1 cellular context compared by ENCODE assay signal in the genomic region with DNA sequence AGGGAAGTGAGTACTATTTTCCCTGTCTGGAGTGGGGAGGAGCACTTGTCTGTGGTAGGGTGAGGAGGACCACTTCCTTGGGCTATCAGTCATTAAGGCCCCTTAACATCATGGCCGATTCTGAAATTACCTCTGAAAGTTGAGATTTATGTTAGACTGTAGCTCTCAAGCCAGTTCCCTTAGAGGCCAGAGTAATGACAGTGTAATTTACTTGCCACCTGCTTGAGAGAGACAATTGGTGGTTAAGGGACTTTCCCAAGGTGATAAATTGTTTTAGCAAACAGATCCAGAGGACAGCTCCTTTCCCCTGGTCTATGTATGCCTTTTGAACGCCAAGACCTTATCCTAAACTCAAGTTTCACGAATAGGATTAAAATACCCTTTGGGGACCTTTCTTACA.
TF ChIP-seq lines count a peak whose summit lies in the region.

No MANE protein-coding gene starts in this region.

TF ChIP-seq in GM23338, 12 proteins besides CTCF, POLR2A, EP300 and RAD21 (continued from another document):
- TF ChIP-seq, protein P1, sequence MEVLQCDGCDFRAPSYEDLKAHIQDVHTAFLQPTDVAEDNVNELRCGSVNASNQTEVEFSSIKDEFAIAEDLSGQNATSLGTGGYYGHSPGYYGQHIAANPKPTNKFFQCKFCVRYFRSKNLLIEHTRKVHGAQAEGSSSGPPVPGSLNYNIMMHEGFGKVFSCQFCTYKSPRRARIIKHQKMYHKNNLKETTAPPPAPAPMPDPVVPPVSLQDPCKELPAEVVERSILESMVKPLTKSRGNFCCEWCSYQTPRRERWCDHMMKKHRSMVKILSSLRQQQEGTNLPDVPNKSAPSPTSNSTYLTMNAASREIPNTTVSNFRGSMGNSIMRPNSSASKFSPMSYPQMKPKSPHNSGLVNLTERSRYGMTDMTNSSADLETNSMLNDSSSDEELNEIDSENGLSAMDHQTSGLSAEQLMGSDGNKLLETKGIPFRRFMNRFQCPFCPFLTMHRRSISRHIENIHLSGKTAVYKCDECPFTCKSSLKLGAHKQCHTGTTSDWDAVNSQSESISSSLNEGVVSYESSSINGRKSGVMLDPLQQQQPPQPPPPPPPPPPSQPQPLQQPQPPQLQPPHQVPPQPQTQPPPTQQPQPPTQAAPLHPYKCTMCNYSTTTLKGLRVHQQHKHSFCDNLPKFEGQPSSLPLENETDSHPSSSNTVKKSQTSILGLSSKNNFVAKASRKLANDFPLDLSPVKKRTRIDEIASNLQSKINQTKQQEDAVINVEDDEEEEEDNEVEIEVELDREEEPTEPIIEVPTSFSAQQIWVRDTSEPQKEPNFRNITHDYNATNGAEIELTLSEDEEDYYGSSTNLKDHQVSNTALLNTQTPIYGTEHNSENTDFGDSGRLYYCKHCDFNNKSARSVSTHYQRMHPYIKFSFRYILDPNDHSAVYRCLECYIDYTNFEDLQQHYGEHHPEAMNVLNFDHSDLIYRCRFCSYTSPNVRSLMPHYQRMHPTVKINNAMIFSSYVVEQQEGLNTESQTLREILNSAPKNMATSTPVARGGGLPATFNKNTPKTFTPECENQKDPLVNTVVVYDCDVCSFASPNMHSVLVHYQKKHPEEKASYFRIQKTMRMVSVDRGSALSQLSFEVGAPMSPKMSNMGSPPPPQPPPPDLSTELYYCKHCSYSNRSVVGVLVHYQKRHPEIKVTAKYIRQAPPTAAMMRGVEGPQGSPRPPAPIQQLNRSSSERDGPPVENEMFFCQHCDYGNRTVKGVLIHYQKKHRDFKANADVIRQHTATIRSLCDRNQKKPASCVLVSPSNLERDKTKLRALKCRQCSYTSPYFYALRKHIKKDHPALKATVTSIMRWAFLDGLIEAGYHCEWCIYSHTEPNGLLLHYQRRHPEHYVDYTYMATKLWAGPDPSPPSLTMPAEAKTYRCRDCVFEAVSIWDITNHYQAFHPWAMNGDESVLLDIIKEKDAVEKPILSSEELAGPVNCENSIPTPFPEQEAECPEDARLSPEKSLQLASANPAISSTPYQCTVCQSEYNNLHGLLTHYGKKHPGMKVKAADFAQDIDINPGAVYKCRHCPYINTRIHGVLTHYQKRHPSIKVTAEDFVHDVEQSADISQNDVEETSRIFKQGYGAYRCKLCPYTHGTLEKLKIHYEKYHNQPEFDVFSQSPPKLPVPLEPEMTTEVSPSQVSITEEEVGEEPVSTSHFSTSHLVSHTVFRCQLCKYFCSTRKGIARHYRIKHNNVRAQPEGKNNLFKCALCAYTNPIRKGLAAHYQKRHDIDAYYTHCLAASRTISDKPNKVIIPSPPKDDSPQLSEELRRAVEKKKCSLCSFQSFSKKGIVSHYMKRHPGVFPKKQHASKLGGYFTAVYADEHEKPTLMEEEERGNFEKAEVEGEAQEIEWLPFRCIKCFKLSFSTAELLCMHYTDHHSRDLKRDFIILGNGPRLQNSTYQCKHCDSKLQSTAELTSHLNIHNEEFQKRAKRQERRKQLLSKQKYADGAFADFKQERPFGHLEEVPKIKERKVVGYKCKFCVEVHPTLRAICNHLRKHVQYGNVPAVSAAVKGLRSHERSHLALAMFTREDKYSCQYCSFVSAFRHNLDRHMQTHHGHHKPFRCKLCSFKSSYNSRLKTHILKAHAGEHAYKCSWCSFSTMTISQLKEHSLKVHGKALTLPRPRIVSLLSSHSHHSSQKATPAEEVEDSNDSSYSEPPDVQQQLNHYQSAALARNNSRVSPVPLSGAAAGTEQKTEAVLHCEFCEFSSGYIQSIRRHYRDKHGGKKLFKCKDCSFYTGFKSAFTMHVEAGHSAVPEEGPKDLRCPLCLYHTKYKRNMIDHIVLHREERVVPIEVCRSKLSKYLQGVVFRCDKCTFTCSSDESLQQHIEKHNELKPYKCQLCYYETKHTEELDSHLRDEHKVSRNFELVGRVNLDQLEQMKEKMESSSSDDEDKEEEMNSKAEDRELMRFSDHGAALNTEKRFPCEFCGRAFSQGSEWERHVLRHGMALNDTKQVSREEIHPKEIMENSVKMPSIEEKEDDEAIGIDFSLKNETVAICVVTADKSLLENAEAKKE (CRISPR knock-in tag; IDR thresholded peaks at IDR 0.05) = no peak
- TF ChIP-seq STAT1 (IDR thresholded peaks at IDR 0.05; ENCODE audit: unreplicated experiment) = no peak
- no peak for TF ChIP-seq NANOG (IDR thresholded peaks at IDR 0.05; ENCODE audit: borderline replicate concordance)
- TF ChIP-seq POLR2AphosphoS5 (IDR thresholded peaks at IDR 0.05; ENCODE audit: low read depth) = no peak
- TF ChIP-seq, protein P2, sequence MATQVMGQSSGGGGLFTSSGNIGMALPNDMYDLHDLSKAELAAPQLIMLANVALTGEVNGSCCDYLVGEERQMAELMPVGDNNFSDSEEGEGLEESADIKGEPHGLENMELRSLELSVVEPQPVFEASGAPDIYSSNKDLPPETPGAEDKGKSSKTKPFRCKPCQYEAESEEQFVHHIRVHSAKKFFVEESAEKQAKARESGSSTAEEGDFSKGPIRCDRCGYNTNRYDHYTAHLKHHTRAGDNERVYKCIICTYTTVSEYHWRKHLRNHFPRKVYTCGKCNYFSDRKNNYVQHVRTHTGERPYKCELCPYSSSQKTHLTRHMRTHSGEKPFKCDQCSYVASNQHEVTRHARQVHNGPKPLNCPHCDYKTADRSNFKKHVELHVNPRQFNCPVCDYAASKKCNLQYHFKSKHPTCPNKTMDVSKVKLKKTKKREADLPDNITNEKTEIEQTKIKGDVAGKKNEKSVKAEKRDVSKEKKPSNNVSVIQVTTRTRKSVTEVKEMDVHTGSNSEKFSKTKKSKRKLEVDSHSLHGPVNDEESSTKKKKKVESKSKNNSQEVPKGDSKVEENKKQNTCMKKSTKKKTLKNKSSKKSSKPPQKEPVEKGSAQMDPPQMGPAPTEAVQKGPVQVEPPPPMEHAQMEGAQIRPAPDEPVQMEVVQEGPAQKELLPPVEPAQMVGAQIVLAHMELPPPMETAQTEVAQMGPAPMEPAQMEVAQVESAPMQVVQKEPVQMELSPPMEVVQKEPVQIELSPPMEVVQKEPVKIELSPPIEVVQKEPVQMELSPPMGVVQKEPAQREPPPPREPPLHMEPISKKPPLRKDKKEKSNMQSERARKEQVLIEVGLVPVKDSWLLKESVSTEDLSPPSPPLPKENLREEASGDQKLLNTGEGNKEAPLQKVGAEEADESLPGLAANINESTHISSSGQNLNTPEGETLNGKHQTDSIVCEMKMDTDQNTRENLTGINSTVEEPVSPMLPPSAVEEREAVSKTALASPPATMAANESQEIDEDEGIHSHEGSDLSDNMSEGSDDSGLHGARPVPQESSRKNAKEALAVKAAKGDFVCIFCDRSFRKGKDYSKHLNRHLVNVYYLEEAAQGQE (IDR thresholded peaks at IDR 0.05; ENCODE audit: unreplicated experiment) = no peak
- no peak for TF ChIP-seq CREB1 (CRISPR knock-in tag; IDR thresholded peaks at IDR 0.05; ENCODE audit: low read depth)
- TF ChIP-seq ZNF114 (CRISPR knock-in tag; IDR thresholded peaks at IDR 0.05) = no peak
- no peak for TF ChIP-seq EZH2phosphoT487 (IDR thresholded peaks at IDR 0.05; ENCODE audit: unreplicated experiment)
- TF ChIP-seq JUNB (IDR thresholded peaks at IDR 0.05; ENCODE audit: unreplicated experiment) = no peak
TF ChIP-seq in GM23338: peak in this region for 0.
